11 cellular contexts compared by ENCODE assay signal in the genomic region with DNA sequence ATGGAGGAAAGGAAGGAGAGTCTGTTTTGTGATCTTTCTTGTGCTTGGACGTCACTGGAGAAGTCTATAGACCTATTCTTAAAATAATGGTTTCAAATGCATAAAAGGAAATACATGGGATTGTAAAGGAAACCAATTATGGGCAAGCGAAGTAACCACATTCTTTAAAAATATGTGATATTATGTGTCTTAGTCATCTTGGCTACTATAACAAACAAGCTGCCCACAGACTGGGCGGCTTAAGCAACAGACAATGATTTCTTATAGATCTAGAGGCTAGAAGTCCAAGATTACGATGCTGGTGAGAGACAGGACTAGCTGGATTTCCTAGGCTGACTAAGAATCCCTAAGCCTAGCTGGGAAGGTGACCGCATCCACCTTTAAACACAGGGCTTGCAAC. TPM values are rescaled to one million over a fixed set of nuclear protein-coding genes. Genes with fewer than 3 reads are reported as not detected.
DNase-seq lines count a peak whose midpoint lies in the region; ATAC-seq and TF ChIP-seq lines count a peak whose summit lies in the region.
"Had no signal": no experiment of that assay in that cellular context is flagged by ENCODE, and none has a peak within 500 bp of the region (broad histone marks: within the 10 kb centered on the region; RNA-seq: fewer than 3 reads in every experiment).

No MANE protein-coding gene starts in this region.

- H3F3A ChIP-seq in PC-9 (ENCODE audit: insufficient read depth, low read depth): peaks cover 16% of the 10 kb centered on the region; the same call in 1 of the 2 replicates

- DNase-seq in GM03348 (ENCODE audit: low spot score): peak; percentile 75
- DNase-seq in PC-9: peak; percentile 44 to 95
- DNase-seq in choroid plexus epithelial cell (ENCODE audit: low read depth): peak; percentile 88
- peak; percentile 83 for DNase-seq in osteoblast (ENCODE audit: insufficient read length, low spot score, missing footprints)
- no peak for DNase-seq in Kasumi-1 (lab: John Stamatoyannopoulos, UW)
- DNase-seq in NCI-H187 (lab: John Stamatoyannopoulos, UW): no peak
- no peak for DNase-seq in NCI-H2081 treated with DMSO at 0.1 percent for 48 hours (lab: John Stamatoyannopoulos, UW)
- DNase-seq: DMS53, NCI-H2029, sigmoid colon had no signal

- CTCF ChIA-PET in PC-9 (lab: Charles Lee): interaction anchor here (0.7 to 1.4 kb wide), 4 partner anchors 22 to 273 kb away, joined by 3 to 4 read pairs (median 4); no protein-coding TSS in a partner anchor

- H3K4me2 ChIP-seq in PC-9: peak overlapping the region; percentile 32
- peak overlapping the region; percentile 69 for H3K4me2 ChIP-seq in osteoblast (ENCODE audit: insufficient read depth, low read length)

- H2AFZ ChIP-seq in PC-9 (0 out of 2 replicates have a peak overlapping the region, but pooled peaks have one; percentile 12), osteoblast (ENCODE audit: low read length) (peak overlapping the region; percentile 65)

- TF ChIP-seq CTCF in PC-9 (conservative IDR thresholded peaks at IDR 0.05) (no peak), choroid plexus epithelial cell (conservative IDR thresholded peaks at IDR 0.05; ENCODE audit: low read depth, low read length) (no peak), osteoblast (IDR thresholded peaks at IDR 0.05; ENCODE audit: extremely low read depth, low read depth, low read length) (no peak)

- intact Hi-C loops in PC-9 (cut with micrococcal nuclease; ENCODE audit: unreplicated experiment): loop anchor here (5.0 to 10.0 kb wide), 2 partner anchors 443 to 731 kb away; no protein-coding TSS in a partner anchor

- no peaks in the 10 kb centered on the region for H3K36me3 ChIP-seq in PC-9 (ENCODE audit: low read depth)
- H3K36me3 ChIP-seq in osteoblast (ENCODE audit: insufficient read depth, low read length): no peaks in the 10 kb centered on the region
- H3K36me3 ChIP-seq: sigmoid colon had no signal

- no peaks in the 10 kb centered on the region for H3K79me2 ChIP-seq in PC-9 (ENCODE audit: low read depth)
- no peaks in the 10 kb centered on the region for H3K79me2 ChIP-seq in osteoblast (ENCODE audit: insufficient read depth, low read length)

- no TSS peak for BruUV-seq in PC-9 (replicated peaks; lab: Mats Ljungman, UMichigan)

- H3K4me3 ChIP-seq in PC-9 (no peak overlapping the region), choroid plexus epithelial cell (ENCODE audit: low read depth, low read length) (no peak overlapping the region), osteoblast (ENCODE audit: insufficient read depth, low read length) (peak overlapping the region; percentile 49)
- H3K4me3 ChIP-seq: sigmoid colon had no signal

- H3K27ac ChIP-seq in PC-9: no peak overlapping the region
- peak overlapping the region; percentile 74 for H3K27ac ChIP-seq in osteoblast (ENCODE audit: low read depth, low read length)
- H3K27ac ChIP-seq: sigmoid colon had no signal

- POLR2A ChIA-PET in PC-9 (lab: Charles Lee; ENCODE audit: unreplicated experiment): interaction anchor here (0.6 kb wide), 1 partner anchor 494 kb away, joined by 5 read pairs; a partner anchor contains a TSS

- H4K20me1 ChIP-seq in PC-9 (ENCODE audit: insufficient read depth): no peaks in the 10 kb centered on the region
- H4K20me1 ChIP-seq in osteoblast (ENCODE audit: insufficient read depth, low read length): no peaks in the 10 kb centered on the region

- no peak for ATAC-seq in HG02623 (IDR thresholded peaks at IDR 0.05; ENCODE audit: unreplicated experiment)

- H3K9me3 ChIP-seq in PC-9 (ENCODE audit: insufficient read depth, low read depth): no peaks in the 10 kb centered on the region
- H3K9me3 ChIP-seq in osteoblast (ENCODE audit: low read depth, low read length): no peaks in the 10 kb centered on the region
- H3K9me3 ChIP-seq: sigmoid colon had no signal

- no peaks in the 10 kb centered on the region for H3K9me2 ChIP-seq in PC-9 (ENCODE audit: insufficient read depth)

- H3K4me1 ChIP-seq in PC-9 (replicated peaks; ENCODE audit: insufficient read depth): peaks cover 26% of the 10 kb centered on the region
- H3K4me1 ChIP-seq in osteoblast (ENCODE audit: insufficient read depth, low read length): peaks cover 18% of the 10 kb centered on the region
- H3K4me1 ChIP-seq: sigmoid colon had no signal

- H3K27me3 ChIP-seq in PC-9 (ENCODE audit: insufficient read depth, low read depth) (no peaks in the 10 kb centered on the region), osteoblast (ENCODE audit: insufficient read depth, low read length) (peaks cover 17% of the 10 kb centered on the region)
- H3K27me3 ChIP-seq: sigmoid colon had no signal

RNA-seq across cellular contexts. Expression of a gene that starts 49.4 kb away (rescaled TPM):
- 3.2 and 3.6 TPM in 2 replicates for total RNA-seq in PC-9 (2021)
- total RNA-seq in osteoblast: 1.4 and 1.5 TPM in 2 replicates

Comparison
In these comparisons a context has a peak if more than half of its experiments do, and no peak if none do; other contexts are left out.
1. DNase-seq: peak in GM03348 (single experiment), PC-9 (2 of 2), choroid plexus epithelial cell (single experiment) and osteoblast (single experiment); none in Kasumi-1 (0 of 2), NCI-H187 (0 of 2) and NCI-H2081 treated with DMSO at 0.1 percent for 48 hours (single experiment).